13 cellular contexts compared by ENCODE assay signal in genomic region chr18:11163668-11164067, GRCh38. TPM values are rescaled to one million over a fixed set of nuclear protein-coding genes. Genes with fewer than 3 reads are reported as not detected.
DNase-seq lines count a peak whose midpoint lies in the region; ATAC-seq, FAIRE-seq and TF ChIP-seq lines count a peak whose summit lies in the region.
"Had no signal": no experiment of that assay in that cellular context is flagged by ENCODE, and none has a peak within 500 bp of the region (broad histone marks: within the 10 kb centered on the region; RNA-seq: fewer than 3 reads in every experiment).

No MANE protein-coding gene starts in this region.

- H3K27ac Mint-ChIP-seq in naive thymus-derived CD4-positive, alpha-beta T cell, result no peak overlapping the region
- no peak overlapping the region for H3K27ac Mint-ChIP-seq in natural killer cell treated with Interleukin-12 subunit alpha and Interleukin-12 subunit beta and Interleukin-15 and Interleukin-18, amount 100 ng/mL, for 72 hours

- peaks cover 0 to 2% (median 0%) of the 10 kb centered on the region in 7 donors for H3K4me1 Mint-ChIP-seq in naive thymus-derived CD4-positive, alpha-beta T cell
- no peaks in the 10 kb centered on the region for H3K4me1 Mint-ChIP-seq in natural killer cell treated with Interleukin-12 subunit alpha and Interleukin-12 subunit beta and Interleukin-15 and Interleukin-18, amount 100 ng/mL, for 72 hours (ENCODE audit: low read depth in 2 of 2)

- no peak overlapping the region for H3K4me3 ChIP-seq in MM.1S (ENCODE audit: low read length)
- H3K4me3 ChIP-seq in fibroblast of lung (replicated peaks in 1 of 4; ENCODE audit: control extremely low read depth in 1 of 4, insufficient read depth in 1 of 4, low read depth in 3 of 4, low read length in 4 of 4), result no peak overlapping the region
- no peak overlapping the region for H3K4me3 ChIP-seq in naive thymus-derived CD4-positive, alpha-beta T cell (ENCODE audit: low read length)

- intact Hi-C loops in naive thymus-derived CD4-positive, alpha-beta T cell (cut with micrococcal nuclease), result no loop called here

- H3K9me3 Mint-ChIP-seq in naive thymus-derived CD4-positive, alpha-beta T cell, result peaks cover 0 to 7% (median 0%) of the 10 kb centered on the region in 11 donors
- peaks cover 9% of the 10 kb centered on the region for H3K9me3 Mint-ChIP-seq in natural killer cell treated with Interleukin-12 subunit alpha and Interleukin-12 subunit beta and Interleukin-15 and Interleukin-18, amount 100 ng/mL, for 72 hours

- DNase-seq in GM10248 (ENCODE audit: extremely low spot score) (peak; percentile 54), MM.1S (no peak), fibroblast of lung (ENCODE audit: low read depth in 2 of 2) (peak in 1 of 2 donors; percentile 28), GM12891 (ENCODE audit: insufficient read length, low spot score) (no peak)
- DNase-seq in naive thymus-derived CD4-positive, alpha-beta T cell, result no peak
- DNase-seq in natural killer cell treated with Interleukin-12 subunit alpha and Interleukin-12 subunit beta and Interleukin-15 and Interleukin-18, amount 100 ng/mL, for 72 hours (ENCODE audit: low spot score), result no peak
- DNase-seq: activated CD4-positive, CD25-positive, alpha-beta regulatory T cell; kidney glomerular epithelial cell; NCI-H774; stimulated activated CD4-positive, alpha-beta T cell treated with anti-CD3 and anti-CD28 coated beads, Interleukin-4, amount 100 ng/mL, for 24 hours had no signal

- peaks cover 4 to 31% (median 16%) of the 10 kb centered on the region in 5 donors for H3K27me3 Mint-ChIP-seq in naive thymus-derived CD4-positive, alpha-beta T cell
- peaks cover 6 to 19% of the 10 kb centered on the region in 2 donors for H3K27me3 Mint-ChIP-seq in natural killer cell treated with Interleukin-12 subunit alpha and Interleukin-12 subunit beta and Interleukin-15 and Interleukin-18, amount 100 ng/mL, for 72 hours

- H3K4me3 Mint-ChIP-seq in naive thymus-derived CD4-positive, alpha-beta T cell, result no peak overlapping the region
- no peak overlapping the region for H3K4me3 Mint-ChIP-seq in natural killer cell treated with Interleukin-12 subunit alpha and Interleukin-12 subunit beta and Interleukin-15 and Interleukin-18, amount 100 ng/mL, for 72 hours

- H3K36me3 ChIP-seq in MM.1S (replicated peaks; ENCODE audit: insufficient read depth, low read length), result no peaks in the 10 kb centered on the region
- H3K36me3 ChIP-seq in fibroblast of lung (ENCODE audit: control insufficient read depth, insufficient read depth, low read length), result no peaks in the 10 kb centered on the region
- no peaks in the 10 kb centered on the region for H3K36me3 ChIP-seq in naive thymus-derived CD4-positive, alpha-beta T cell (ENCODE audit: control insufficient read depth in 2 of 3, insufficient read depth in 3 of 3, low read length in 3 of 3)

- ATAC-seq in naive thymus-derived CD4-positive, alpha-beta T cell, result peak; percentile 47
- ATAC-seq in HG02884 (IDR thresholded peaks at IDR 0.05; ENCODE audit: unreplicated experiment) (no peak), HG03175 (IDR thresholded peaks at IDR 0.05; ENCODE audit: unreplicated experiment) (no peak)
- no peak for ATAC-seq in natural killer cell treated with Interleukin-12 subunit alpha and Interleukin-12 subunit beta and Interleukin-15 and Interleukin-18, amount 100 ng/mL, for 72 hours

- H3K4me1 ChIP-seq in MM.1S (ENCODE audit: low read length), result no peaks in the 10 kb centered on the region
- no peaks in the 10 kb centered on the region for H3K4me1 ChIP-seq in fibroblast of lung (ENCODE audit: control insufficient read depth, extremely low read depth, insufficient read depth, low read length)
- no peaks in the 10 kb centered on the region for H3K4me1 ChIP-seq in naive thymus-derived CD4-positive, alpha-beta T cell (ENCODE audit: control insufficient read depth in 2 of 2, insufficient read depth in 2 of 2, low read length in 2 of 2)

- H3K9me3 ChIP-seq in MM.1S (replicated peaks; ENCODE audit: insufficient read depth, low read length), result no peaks in the 10 kb centered on the region; the same call in 1 of the 2 replicates
- no peaks in the 10 kb centered on the region for H3K9me3 ChIP-seq in fibroblast of lung (ENCODE audit: control insufficient read depth, insufficient read depth, low read depth, low read length)
- H3K9me3 ChIP-seq in naive thymus-derived CD4-positive, alpha-beta T cell (ENCODE audit: control insufficient read depth in 2 of 3, low read length in 3 of 3), result no peaks in the 10 kb centered on the region

- POLR2A ChIA-PET in GM10248 (lab: Yijun Ruan, JAX), result no interaction called here
- POLR2A ChIA-PET in naive thymus-derived CD4-positive, alpha-beta T cell (lab: Charles Lee), result no interaction called here

- no peak for FAIRE-seq in GM12891 (lab: Jason Lieb, UNC)
- FAIRE-seq: G401.6 had no signal

- H3K27me3 ChIP-seq in MM.1S (replicated peaks; ENCODE audit: insufficient read depth, low read length) (no peaks in the 10 kb centered on the region), fibroblast of lung (ENCODE audit: control insufficient read depth, insufficient read depth, low read length) (no peaks in the 10 kb centered on the region)
- H3K27me3 ChIP-seq in naive thymus-derived CD4-positive, alpha-beta T cell (ENCODE audit: control insufficient read depth in 2 of 2, insufficient read depth in 2 of 2, low read length in 2 of 2), result no peaks in the 10 kb centered on the region

- H3K36me3 Mint-ChIP-seq in naive thymus-derived CD4-positive, alpha-beta T cell, result no peaks in the 10 kb centered on the region
- H3K36me3 Mint-ChIP-seq in natural killer cell treated with Interleukin-12 subunit alpha and Interleukin-12 subunit beta and Interleukin-15 and Interleukin-18, amount 100 ng/mL, for 72 hours, result no peaks in the 10 kb centered on the region

- no peaks in the 10 kb centered on the region for H4K20me1 ChIP-seq in MM.1S (ENCODE audit: insufficient read depth, low read length)
- no peaks in the 10 kb centered on the region for H4K20me1 ChIP-seq in fibroblast of lung (ENCODE audit: control insufficient read depth, extremely low read depth, insufficient read depth, low read length)

- H2AFZ ChIP-seq in MM.1S (ENCODE audit: low read length) (no peak overlapping the region), fibroblast of lung (ENCODE audit: low read length) (no peak overlapping the region)

- H3K79me2 ChIP-seq in MM.1S (ENCODE audit: low read length) (no peaks in the 10 kb centered on the region), fibroblast of lung (ENCODE audit: control insufficient read depth, insufficient read depth, low read length) (no peaks in the 10 kb centered on the region)

- no peak overlapping the region for H3K9ac ChIP-seq in MM.1S (ENCODE audit: low read length)
- H3K9ac ChIP-seq in fibroblast of lung (ENCODE audit: insufficient read depth, low read length), result no peak overlapping the region

- no peak overlapping the region for H3K4me2 ChIP-seq in MM.1S (ENCODE audit: low read depth, low read length)
- no peak overlapping the region for H3K4me2 ChIP-seq in fibroblast of lung (ENCODE audit: extremely low read depth, insufficient read depth, low read length)

- TF ChIP-seq CTCF in GM10248 (IDR thresholded peaks at IDR 0.05; ENCODE audit: control extremely low read depth, extremely low read depth, low read depth, missing control alignments) (peak; percentile 68), MM.1S (IDR thresholded peaks at IDR 0.05; ENCODE audit: low read length) (peak; percentile 25), fibroblast of lung (conservative IDR thresholded peaks at IDR 0.05 in 1 of 2, IDR thresholded peaks at IDR 0.05 in 1 of 2; ENCODE audit: low read depth in 1 of 2, low read length in 2 of 2) (peak; percentile 24 to 63)

- CTCF ChIA-PET in GM10248 (lab: Yijun Ruan, JAX), result interaction anchor here (0.6 to 2.3 kb wide), 14 partner anchors 9 to 604 kb away, joined by 3 to 15 read pairs (median 3); no protein-coding TSS in a partner anchor
- CTCF ChIA-PET in naive thymus-derived CD4-positive, alpha-beta T cell (lab: Charles Lee), result no interaction called here

- no peak overlapping the region for H3K27ac ChIP-seq in MM.1S (ENCODE audit: low read length)
- no peak overlapping the region for H3K27ac ChIP-seq in fibroblast of lung (ENCODE audit: insufficient read depth, low read length)
- no peak overlapping the region for H3K27ac ChIP-seq in naive thymus-derived CD4-positive, alpha-beta T cell (ENCODE audit: low read depth, low read length)

- no peaks in the 10 kb centered on the region for H3K9me2 ChIP-seq in MM.1S (replicated peaks; ENCODE audit: insufficient read depth, low read length)

- H3F3A ChIP-seq in MM.1S (ENCODE audit: insufficient read depth, low read length), result no peaks in the 10 kb centered on the region

- no peak for TF ChIP-seq POLR2A in GM12891 (IDR thresholded peaks at IDR 0.05; ENCODE audit: low read depth, low read length)

TF ChIP-seq in GM12891, 5 proteins besides CTCF, POLR2A, EP300 and RAD21:
- TF ChIP-seq SPI1 (IDR thresholded peaks at IDR 0.05; ENCODE audit: low read depth, low read length) (no peak), PAX5 (IDR thresholded peaks at IDR 0.05; ENCODE audit: insufficient read depth, low read length, severe bottlenecking) (no peak), POU2F2 (IDR thresholded peaks at IDR 0.05; ENCODE audit: low read depth, low read length) (no peak), POLR2AphosphoS5 (IDR thresholded peaks at IDR 0.05; ENCODE audit: low read depth, low read length) (no peak), TAF1 (IDR thresholded peaks at IDR 0.05; ENCODE audit: low read depth, low read length) (no peak)

RNA-seq across cellular contexts. Expression of gene PIEZO2, which starts 14.3 kb away (rescaled TPM):
- 6.6 and 32.9 TPM in 2 replicates for total RNA-seq in fibroblast of lung
- 1.2 and 6.9 TPM in 2 replicates for polyA plus RNA-seq in fibroblast of lung
- polyA plus RNA-seq in fibroblast of lung (2012), result 0.51 and 4.0 TPM in 2 replicates
- 1.8 and 21.7 TPM in 2 replicates for polyA minus RNA-seq in fibroblast of lung (ENCODE audit: low replicate concordance)
- not detected for total RNA-seq in naive thymus-derived CD4-positive, alpha-beta T cell
- not detected for polyA plus RNA-seq in naive thymus-derived CD4-positive, alpha-beta T cell
- polyA plus RNA-seq in GM12891 (2012; ENCODE audit: low read depth, missing spikeins), result 35.8 TPM
- not detected for total RNA-seq in natural killer cell treated with Interleukin-12 subunit alpha and Interleukin-12 subunit beta and Interleukin-15 and Interleukin-18, amount 100 ng/mL, for 72 hours
